Comparison of ENCODE assay signal across 12 cellular contexts in genomic region chr4:153159016-153159415, GRCh38. TPM values are rescaled to one million over a fixed set of nuclear protein-coding genes. Genes with fewer than 3 reads are reported as not detected.
DNase-seq lines count a peak whose midpoint lies in the region; ATAC-seq and TF ChIP-seq lines count a peak whose summit lies in the region.
"Had no signal": no experiment of that assay in that cellular context is flagged by ENCODE, and none has a peak within 500 bp of the region (broad histone marks: within the 10 kb centered on the region; RNA-seq: fewer than 3 reads in every experiment).

No MANE protein-coding gene starts in this region.

- no peak overlapping the region for H3K4me3 ChIP-seq in GM12875 (ENCODE audit: low read depth, low read length)
- H3K4me3 ChIP-seq in OCI-LY7 (ENCODE audit: low read depth, low read length, poor library complexity, severe bottlenecking), result no peak overlapping the region
- no peak overlapping the region for H3K4me3 ChIP-seq in fibroblast of mammary gland (ENCODE audit: control insufficient read depth, low read depth, low read length)

- no peaks in the 10 kb centered on the region for H3K36me3 ChIP-seq in OCI-LY7 (ENCODE audit: insufficient read depth, low read length)

- CTCF ChIA-PET in OCI-LY7 (lab: Charles Lee; ENCODE audit: unreplicated experiment), result no interaction called here

- H3K9me2 ChIP-seq in OCI-LY7 (ENCODE audit: insufficient read depth, low read length), result no peaks in the 10 kb centered on the region

- H3K9me3 ChIP-seq in OCI-LY7 (ENCODE audit: low read length), result no peaks in the 10 kb centered on the region

- POLR2A ChIA-PET in OCI-LY7 (lab: Charles Lee), result interaction anchor here (0.8 kb wide), 1 partner anchor 40 kb away, joined by 3 read pairs; no protein-coding TSS in a partner anchor

- H4K20me1 ChIP-seq in OCI-LY7 (ENCODE audit: insufficient read depth, low read length), result no peaks in the 10 kb centered on the region

- DNase-seq in AML-193 (lab: John Stamatoyannopoulos, UW) (peak; percentile 8 to 20), OCI-LY7 (ENCODE audit: low spot score) (peak; percentile 20), fibroblast of mammary gland (ENCODE audit: low read depth) (no peak), NCI-H510A treated with DMSO at 0.1 percent for 48 hours (lab: John Stamatoyannopoulos, UW) (no peak)
- no peak for DNase-seq in central memory CD4-positive, alpha-beta T cell
- DNase-seq: NCI-H1092, NCI-H446, SHP77 had no signal

- no peak overlapping the region for H3K27ac ChIP-seq in OCI-LY7 (ENCODE audit: low read depth, low read length, poor library complexity, severe bottlenecking)

- no TSS peak for BruUV-seq in OCI-LY7 (replicated peaks; lab: Mats Ljungman, UMichigan)

- ATAC-seq in GM21825 (IDR thresholded peaks at IDR 0.05; ENCODE audit: unreplicated experiment) (no peak), HG03045 (IDR thresholded peaks at IDR 0.05; ENCODE audit: unreplicated experiment) (no peak)
- ATAC-seq: natural killer cell treated with Interleukin-12 subunit alpha and Interleukin-12 subunit beta and Interleukin-15 and Interleukin-18, amount 100 ng/mL, for 72 hours had no signal

- H3K79me2 ChIP-seq in OCI-LY7 (ENCODE audit: insufficient read depth, low read depth, low read length), result no peaks in the 10 kb centered on the region

- TF ChIP-seq CTCF in GM12875 (IDR thresholded peaks at IDR 0.05; ENCODE audit: borderline replicate concordance, insufficient read depth, low read depth, low read length), result peak; percentile 11; the same call in 1 of the 2 replicates
- peak; percentile 36; the same call in 1 of the 2 replicates for TF ChIP-seq CTCF in OCI-LY7 (conservative IDR thresholded peaks at IDR 0.05; ENCODE audit: low read length)
- TF ChIP-seq CTCF in fibroblast of mammary gland (conservative IDR thresholded peaks at IDR 0.05; ENCODE audit: control insufficient read depth, insufficient read depth, low read depth, low read length), result peak; percentile 23

- no peak overlapping the region for H3K4me2 ChIP-seq in OCI-LY7 (ENCODE audit: low read length)

- peaks cover 19% of the 10 kb centered on the region for H3K4me1 ChIP-seq in OCI-LY7 (ENCODE audit: insufficient read depth, low read length, poor library complexity, severe bottlenecking)

- intact Hi-C loops in OCI-LY7 (cut with micrococcal nuclease; ENCODE audit: unreplicated experiment), result no loop called here

- no peak overlapping the region for H2AFZ ChIP-seq in OCI-LY7 (ENCODE audit: low read length)

RNA-seq across cellular contexts. Expression of gene TRIM2, which starts 45.2 kb away (rescaled TPM):
- total RNA-seq in OCI-LY7 (2014; rRNA removed; shearing (Covaris generic)), result 0.06 and 0.46 TPM in 2 replicates
- total RNA-seq in OCI-LY7 (2022), result 0.29 TPM in 1 of 2 replicates, not detected in the other
- total RNA-seq: natural killer cell treated with Interleukin-12 subunit alpha and Interleukin-12 subunit beta and Interleukin-15 and Interleukin-18, amount 100 ng/mL, for 72 hours had no signal

Comparison
In these comparisons a context has a peak if more than half of its experiments do, and no peak if none do; other contexts are left out.
1. DNase-seq: peak in AML-193 (2 of 2) and OCI-LY7 (single experiment); none in fibroblast of mammary gland (single experiment), NCI-H510A treated with DMSO at 0.1 percent for 48 hours (single experiment) and central memory CD4-positive, alpha-beta T cell (single experiment).
2. Peak in every context shown above with its lines, with median percentiles within 50 percentile points of each other: CTCF ChIP-seq.